In the genomic region with DNA sequence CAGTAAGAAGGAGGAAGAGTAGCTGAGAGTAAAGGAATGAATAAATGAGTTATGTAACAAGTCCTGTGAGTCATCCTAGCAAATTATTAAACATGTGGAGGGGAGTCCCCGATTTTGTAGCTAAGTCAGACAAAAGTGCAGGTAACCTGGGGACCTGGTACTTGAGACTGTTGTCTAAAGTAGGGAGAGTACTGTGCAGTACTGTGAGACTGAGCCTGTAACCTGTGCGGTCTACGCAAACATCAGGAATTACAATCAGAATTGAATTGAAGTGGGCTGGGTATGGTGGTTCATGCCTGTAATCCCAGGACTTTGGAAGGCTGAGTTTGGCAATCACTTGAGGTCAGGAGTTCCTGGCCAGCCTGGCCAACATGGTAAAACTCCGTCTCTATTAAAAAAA, we compare ENCODE assay signal across 1 cellular context.
TF ChIP-seq lines count a peak whose summit lies in the region.

No MANE protein-coding gene starts in this region.

TF ChIP-seq in GM23338, 12 proteins besides CTCF, POLR2A, EP300 and RAD21:
- no peak for TF ChIP-seq NANOG (IDR thresholded peaks at IDR 0.05; ENCODE audit: borderline replicate concordance)
- no peak for TF ChIP-seq ZNF114 (CRISPR knock-in tag; IDR thresholded peaks at IDR 0.05)
- TF ChIP-seq CREB1 (CRISPR knock-in tag; IDR thresholded peaks at IDR 0.05; ENCODE audit: low read depth), result no peak
- no peak for TF ChIP-seq ZNF331 (CRISPR knock-in tag; IDR thresholded peaks at IDR 0.05; ENCODE audit: low read depth)
- no peak for TF ChIP-seq EZH2phosphoT487 (IDR thresholded peaks at IDR 0.05; ENCODE audit: unreplicated experiment)
- no peak for TF ChIP-seq POLR2AphosphoS5 (IDR thresholded peaks at IDR 0.05; ENCODE audit: low read depth)
- TF ChIP-seq, protein P1, sequence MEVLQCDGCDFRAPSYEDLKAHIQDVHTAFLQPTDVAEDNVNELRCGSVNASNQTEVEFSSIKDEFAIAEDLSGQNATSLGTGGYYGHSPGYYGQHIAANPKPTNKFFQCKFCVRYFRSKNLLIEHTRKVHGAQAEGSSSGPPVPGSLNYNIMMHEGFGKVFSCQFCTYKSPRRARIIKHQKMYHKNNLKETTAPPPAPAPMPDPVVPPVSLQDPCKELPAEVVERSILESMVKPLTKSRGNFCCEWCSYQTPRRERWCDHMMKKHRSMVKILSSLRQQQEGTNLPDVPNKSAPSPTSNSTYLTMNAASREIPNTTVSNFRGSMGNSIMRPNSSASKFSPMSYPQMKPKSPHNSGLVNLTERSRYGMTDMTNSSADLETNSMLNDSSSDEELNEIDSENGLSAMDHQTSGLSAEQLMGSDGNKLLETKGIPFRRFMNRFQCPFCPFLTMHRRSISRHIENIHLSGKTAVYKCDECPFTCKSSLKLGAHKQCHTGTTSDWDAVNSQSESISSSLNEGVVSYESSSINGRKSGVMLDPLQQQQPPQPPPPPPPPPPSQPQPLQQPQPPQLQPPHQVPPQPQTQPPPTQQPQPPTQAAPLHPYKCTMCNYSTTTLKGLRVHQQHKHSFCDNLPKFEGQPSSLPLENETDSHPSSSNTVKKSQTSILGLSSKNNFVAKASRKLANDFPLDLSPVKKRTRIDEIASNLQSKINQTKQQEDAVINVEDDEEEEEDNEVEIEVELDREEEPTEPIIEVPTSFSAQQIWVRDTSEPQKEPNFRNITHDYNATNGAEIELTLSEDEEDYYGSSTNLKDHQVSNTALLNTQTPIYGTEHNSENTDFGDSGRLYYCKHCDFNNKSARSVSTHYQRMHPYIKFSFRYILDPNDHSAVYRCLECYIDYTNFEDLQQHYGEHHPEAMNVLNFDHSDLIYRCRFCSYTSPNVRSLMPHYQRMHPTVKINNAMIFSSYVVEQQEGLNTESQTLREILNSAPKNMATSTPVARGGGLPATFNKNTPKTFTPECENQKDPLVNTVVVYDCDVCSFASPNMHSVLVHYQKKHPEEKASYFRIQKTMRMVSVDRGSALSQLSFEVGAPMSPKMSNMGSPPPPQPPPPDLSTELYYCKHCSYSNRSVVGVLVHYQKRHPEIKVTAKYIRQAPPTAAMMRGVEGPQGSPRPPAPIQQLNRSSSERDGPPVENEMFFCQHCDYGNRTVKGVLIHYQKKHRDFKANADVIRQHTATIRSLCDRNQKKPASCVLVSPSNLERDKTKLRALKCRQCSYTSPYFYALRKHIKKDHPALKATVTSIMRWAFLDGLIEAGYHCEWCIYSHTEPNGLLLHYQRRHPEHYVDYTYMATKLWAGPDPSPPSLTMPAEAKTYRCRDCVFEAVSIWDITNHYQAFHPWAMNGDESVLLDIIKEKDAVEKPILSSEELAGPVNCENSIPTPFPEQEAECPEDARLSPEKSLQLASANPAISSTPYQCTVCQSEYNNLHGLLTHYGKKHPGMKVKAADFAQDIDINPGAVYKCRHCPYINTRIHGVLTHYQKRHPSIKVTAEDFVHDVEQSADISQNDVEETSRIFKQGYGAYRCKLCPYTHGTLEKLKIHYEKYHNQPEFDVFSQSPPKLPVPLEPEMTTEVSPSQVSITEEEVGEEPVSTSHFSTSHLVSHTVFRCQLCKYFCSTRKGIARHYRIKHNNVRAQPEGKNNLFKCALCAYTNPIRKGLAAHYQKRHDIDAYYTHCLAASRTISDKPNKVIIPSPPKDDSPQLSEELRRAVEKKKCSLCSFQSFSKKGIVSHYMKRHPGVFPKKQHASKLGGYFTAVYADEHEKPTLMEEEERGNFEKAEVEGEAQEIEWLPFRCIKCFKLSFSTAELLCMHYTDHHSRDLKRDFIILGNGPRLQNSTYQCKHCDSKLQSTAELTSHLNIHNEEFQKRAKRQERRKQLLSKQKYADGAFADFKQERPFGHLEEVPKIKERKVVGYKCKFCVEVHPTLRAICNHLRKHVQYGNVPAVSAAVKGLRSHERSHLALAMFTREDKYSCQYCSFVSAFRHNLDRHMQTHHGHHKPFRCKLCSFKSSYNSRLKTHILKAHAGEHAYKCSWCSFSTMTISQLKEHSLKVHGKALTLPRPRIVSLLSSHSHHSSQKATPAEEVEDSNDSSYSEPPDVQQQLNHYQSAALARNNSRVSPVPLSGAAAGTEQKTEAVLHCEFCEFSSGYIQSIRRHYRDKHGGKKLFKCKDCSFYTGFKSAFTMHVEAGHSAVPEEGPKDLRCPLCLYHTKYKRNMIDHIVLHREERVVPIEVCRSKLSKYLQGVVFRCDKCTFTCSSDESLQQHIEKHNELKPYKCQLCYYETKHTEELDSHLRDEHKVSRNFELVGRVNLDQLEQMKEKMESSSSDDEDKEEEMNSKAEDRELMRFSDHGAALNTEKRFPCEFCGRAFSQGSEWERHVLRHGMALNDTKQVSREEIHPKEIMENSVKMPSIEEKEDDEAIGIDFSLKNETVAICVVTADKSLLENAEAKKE (CRISPR knock-in tag; IDR thresholded peaks at IDR 0.05), result no peak
- TF ChIP-seq, protein P2, sequence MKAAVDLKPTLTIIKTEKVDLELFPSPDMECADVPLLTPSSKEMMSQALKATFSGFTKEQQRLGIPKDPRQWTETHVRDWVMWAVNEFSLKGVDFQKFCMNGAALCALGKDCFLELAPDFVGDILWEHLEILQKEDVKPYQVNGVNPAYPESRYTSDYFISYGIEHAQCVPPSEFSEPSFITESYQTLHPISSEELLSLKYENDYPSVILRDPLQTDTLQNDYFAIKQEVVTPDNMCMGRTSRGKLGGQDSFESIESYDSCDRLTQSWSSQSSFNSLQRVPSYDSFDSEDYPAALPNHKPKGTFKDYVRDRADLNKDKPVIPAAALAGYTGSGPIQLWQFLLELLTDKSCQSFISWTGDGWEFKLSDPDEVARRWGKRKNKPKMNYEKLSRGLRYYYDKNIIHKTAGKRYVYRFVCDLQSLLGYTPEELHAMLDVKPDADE (IDR thresholded peaks at IDR 0.05), result no peak
- no peak for TF ChIP-seq JUNB (IDR thresholded peaks at IDR 0.05; ENCODE audit: unreplicated experiment)
- no peak for TF ChIP-seq EZH2 (IDR thresholded peaks at IDR 0.05; ENCODE audit: low read depth, unreplicated experiment)
- TF ChIP-seq, protein P3, sequence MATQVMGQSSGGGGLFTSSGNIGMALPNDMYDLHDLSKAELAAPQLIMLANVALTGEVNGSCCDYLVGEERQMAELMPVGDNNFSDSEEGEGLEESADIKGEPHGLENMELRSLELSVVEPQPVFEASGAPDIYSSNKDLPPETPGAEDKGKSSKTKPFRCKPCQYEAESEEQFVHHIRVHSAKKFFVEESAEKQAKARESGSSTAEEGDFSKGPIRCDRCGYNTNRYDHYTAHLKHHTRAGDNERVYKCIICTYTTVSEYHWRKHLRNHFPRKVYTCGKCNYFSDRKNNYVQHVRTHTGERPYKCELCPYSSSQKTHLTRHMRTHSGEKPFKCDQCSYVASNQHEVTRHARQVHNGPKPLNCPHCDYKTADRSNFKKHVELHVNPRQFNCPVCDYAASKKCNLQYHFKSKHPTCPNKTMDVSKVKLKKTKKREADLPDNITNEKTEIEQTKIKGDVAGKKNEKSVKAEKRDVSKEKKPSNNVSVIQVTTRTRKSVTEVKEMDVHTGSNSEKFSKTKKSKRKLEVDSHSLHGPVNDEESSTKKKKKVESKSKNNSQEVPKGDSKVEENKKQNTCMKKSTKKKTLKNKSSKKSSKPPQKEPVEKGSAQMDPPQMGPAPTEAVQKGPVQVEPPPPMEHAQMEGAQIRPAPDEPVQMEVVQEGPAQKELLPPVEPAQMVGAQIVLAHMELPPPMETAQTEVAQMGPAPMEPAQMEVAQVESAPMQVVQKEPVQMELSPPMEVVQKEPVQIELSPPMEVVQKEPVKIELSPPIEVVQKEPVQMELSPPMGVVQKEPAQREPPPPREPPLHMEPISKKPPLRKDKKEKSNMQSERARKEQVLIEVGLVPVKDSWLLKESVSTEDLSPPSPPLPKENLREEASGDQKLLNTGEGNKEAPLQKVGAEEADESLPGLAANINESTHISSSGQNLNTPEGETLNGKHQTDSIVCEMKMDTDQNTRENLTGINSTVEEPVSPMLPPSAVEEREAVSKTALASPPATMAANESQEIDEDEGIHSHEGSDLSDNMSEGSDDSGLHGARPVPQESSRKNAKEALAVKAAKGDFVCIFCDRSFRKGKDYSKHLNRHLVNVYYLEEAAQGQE (IDR thresholded peaks at IDR 0.05; ENCODE audit: unreplicated experiment), result no peak
- no peak for TF ChIP-seq STAT1 (IDR thresholded peaks at IDR 0.05; ENCODE audit: unreplicated experiment)
TF ChIP-seq in GM23338: peak in this region for 0.
